12 cellular contexts compared by ENCODE assay signal in the genomic region with DNA sequence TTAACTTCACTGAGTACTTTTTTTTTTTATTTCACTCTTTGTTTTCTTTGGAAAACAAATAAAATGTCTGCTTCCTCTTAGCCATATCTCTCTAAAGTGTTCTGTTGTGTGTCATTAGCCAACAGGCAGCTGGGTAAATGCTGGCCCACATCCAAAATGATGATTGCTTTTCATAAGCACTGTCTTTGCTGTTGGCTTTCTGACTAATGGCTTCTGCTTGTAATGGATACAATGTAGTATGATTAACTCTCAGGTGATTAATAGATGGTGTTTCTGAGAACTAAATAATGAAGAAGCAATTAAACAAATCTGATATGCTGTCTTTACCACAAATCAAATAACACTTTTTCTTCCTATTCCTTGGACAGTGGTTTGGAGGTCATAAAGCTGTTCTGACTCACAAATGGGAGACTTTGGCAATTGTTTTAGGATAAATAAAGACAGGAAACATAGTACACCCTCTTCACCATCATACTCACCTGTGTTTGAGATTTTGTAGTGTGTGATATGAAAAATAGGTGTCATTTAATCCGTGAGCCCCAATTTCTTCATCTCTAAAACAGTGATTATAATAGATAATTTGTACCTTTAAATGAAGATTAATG.
DNase-seq lines count a peak whose midpoint lies in the region; ATAC-seq, FAIRE-seq and TF ChIP-seq lines count a peak whose summit lies in the region.
"Had no signal": no experiment of that assay in that cellular context is flagged by ENCODE, and none has a peak within 500 bp of the region (broad histone marks: within the 10 kb centered on the region; RNA-seq: fewer than 3 reads in every experiment).

No MANE protein-coding gene starts in this region.

- dilution Hi-C loops in endothelial cell of umbilical vein (cut with MboI; ENCODE audit: extremely low pct_ligation_motif_present, low sequenced_read_pairs): no loop called here

- H3K4me3 ChIP-seq in endothelial cell of umbilical vein (replicated peaks in 1 of 3; ENCODE audit: insufficient read depth in 1 of 3, low read depth in 1 of 3, low read length in 3 of 3): no peak overlapping the region
- H3K4me3 ChIP-seq in uterus: no peak overlapping the region
- H3K4me3 ChIP-seq: esophagus squamous epithelium had no signal

- no peaks in the 10 kb centered on the region for H4K20me1 ChIP-seq in endothelial cell of umbilical vein (replicated peaks; ENCODE audit: control insufficient read depth, extremely low read depth, insufficient read depth, low read length)

- BruUV-seq in endothelial cell of umbilical vein (replicated peaks; lab: Mats Ljungman, UMichigan): no TSS peak

- TF ChIP-seq CTCF in endothelial cell of umbilical vein (IDR thresholded peaks at IDR 0.05; ENCODE audit: extremely low read depth in 1 of 2, insufficient read depth in 1 of 2, low read depth in 1 of 2, low read length in 2 of 2): no peak
- no peak for TF ChIP-seq CTCF in uterus (IDR thresholded peaks at IDR 0.05)

- H3K27me3 ChIP-seq in endothelial cell of umbilical vein (ENCODE audit: control insufficient read depth in 2 of 2, insufficient read depth in 2 of 2, low read length in 2 of 2) (no peaks in the 10 kb centered on the region), uterus (no peaks in the 10 kb centered on the region)
- H3K27me3 ChIP-seq: esophagus squamous epithelium, neutrophil had no signal

- TF ChIP-seq POLR2A in endothelial cell of umbilical vein (IDR thresholded peaks at IDR 0.05; ENCODE audit: low read depth, low read length) (no peak), uterus (IDR thresholded peaks at IDR 0.05) (no peak)

- no peak for ATAC-seq in HG02588 (IDR thresholded peaks at IDR 0.05; ENCODE audit: unreplicated experiment)

- H3K27ac ChIP-seq in endothelial cell of umbilical vein (ENCODE audit: insufficient read depth, low read depth, low read length): no peak overlapping the region
- H3K27ac ChIP-seq in uterus: no peak overlapping the region
- H3K27ac ChIP-seq: 22Rv1, esophagus squamous epithelium, neutrophil had no signal

- H3K9me1 ChIP-seq in endothelial cell of umbilical vein (replicated peaks; ENCODE audit: control insufficient read depth, extremely low read depth, insufficient read depth, low read length): no peaks in the 10 kb centered on the region

- intact Hi-C loops in endothelial cell of umbilical vein (cut with micrococcal nuclease): no loop called here
- intact Hi-C loops in uterus (cut with DNase I; ENCODE audit: low total_unique reads): no loop called here

- H3K4me2 ChIP-seq in endothelial cell of umbilical vein (ENCODE audit: insufficient read depth, low read length): no peak overlapping the region

- H3K9ac ChIP-seq in endothelial cell of umbilical vein (replicated peaks; ENCODE audit: extremely low read depth, insufficient read depth, low read length): no peak overlapping the region

- H3K36me3 ChIP-seq in endothelial cell of umbilical vein (ENCODE audit: control insufficient read depth in 2 of 2, extremely low read depth in 1 of 2, insufficient read depth in 2 of 2, low read length in 2 of 2): no peaks in the 10 kb centered on the region
- H3K36me3 ChIP-seq in uterus: no peaks in the 10 kb centered on the region
- H3K36me3 ChIP-seq: esophagus squamous epithelium, neutrophil had no signal

- no peaks in the 10 kb centered on the region for H3K79me2 ChIP-seq in endothelial cell of umbilical vein (ENCODE audit: control insufficient read depth, insufficient read depth, low read length)

- no peak overlapping the region for H2AFZ ChIP-seq in endothelial cell of umbilical vein (ENCODE audit: low read depth, low read length)

- CTCF ChIA-PET in endothelial cell of umbilical vein (lab: Charles Lee): no interaction called here

- FAIRE-seq in endothelial cell of umbilical vein (lab: Jason Lieb, UNC): peak; percentile 38

- peaks cover 2% of the 10 kb centered on the region for H3K9me3 ChIP-seq in endothelial cell of umbilical vein (replicated peaks; ENCODE audit: control insufficient read depth, insufficient read depth, low read length)
- no peaks in the 10 kb centered on the region for H3K9me3 ChIP-seq in uterus
- H3K9me3 ChIP-seq: esophagus squamous epithelium, neutrophil had no signal

- H3K4me1 ChIP-seq in endothelial cell of umbilical vein (ENCODE audit: control insufficient read depth, extremely low read depth, insufficient read depth, low read length): no peaks in the 10 kb centered on the region
- H3K4me1 ChIP-seq in uterus: no peaks in the 10 kb centered on the region
- H3K4me1 ChIP-seq: esophagus squamous epithelium had no signal

- POLR2A ChIA-PET in endothelial cell of umbilical vein (lab: Charles Lee): no interaction called here

- peak; percentile 2 for DNase-seq in DMS 273 (lab: John Stamatoyannopoulos, UW; ENCODE audit: unreplicated experiment)
- DNase-seq in DMS 273 treated with DMSO at 0.1 percent for 48 hours (lab: John Stamatoyannopoulos, UW): no peak
- peak; percentile 71 for DNase-seq in NCI-H510A (lab: John Stamatoyannopoulos, UW)
- no peak for DNase-seq in endothelial cell of umbilical vein (ENCODE audit: low read depth, low spot score)
- DNase-seq in smooth muscle cell of the brain vasculature (ENCODE audit: low read depth, low spot score): peak; percentile 56
- no peak for DNase-seq in uterus
- no peak for DNase-seq in stimulated activated CD4-positive, alpha-beta T cell treated with anti-CD3 and anti-CD28 coated beads, Interleukin-15, amount 100 ng/mL, for 24 hours
- DNase-seq: activated T-cell treated with anti-CD3 and anti-CD28 coated beads, Interleukin-2, amount 50 U/mL, for 24 hours; esophagus squamous epithelium had no signal

TF ChIP-seq in endothelial cell of umbilical vein, 7 proteins besides CTCF, POLR2A, EP300 and RAD21:
- TF ChIP-seq FOS (IDR thresholded peaks at IDR 0.05; ENCODE audit: borderline replicate concordance, insufficient read depth, low read length) (no peak), MYC (IDR thresholded peaks at IDR 0.05; ENCODE audit: low read depth, low read length) (no peak), JUN (IDR thresholded peaks at IDR 0.05; ENCODE audit: borderline replicate concordance, insufficient read depth, insufficient read length, low read depth) (no peak), MAX (IDR thresholded peaks at IDR 0.05; ENCODE audit: insufficient read depth, insufficient read length) (no peak), EZH2 (IDR thresholded peaks at IDR 0.05; ENCODE audit: borderline replicate concordance, low read depth, low read length, severe bottlenecking) (no peak), GATA2 (IDR thresholded peaks at IDR 0.05; ENCODE audit: insufficient read depth, insufficient read length, low read depth, low read length) (no peak), POLR2AphosphoS5 (IDR thresholded peaks at IDR 0.05; ENCODE audit: insufficient read depth, low read depth, low read length) (no peak)

Comparison
In these comparisons a context has a peak if more than half of its experiments do, and no peak if none do; other contexts are left out.
1. DNase-seq: peak in DMS 273 (single experiment), NCI-H510A (single experiment) and smooth muscle cell of the brain vasculature (single experiment); none in DMS 273 treated with DMSO at 0.1 percent for 48 hours (single experiment), endothelial cell of umbilical vein (single experiment), uterus (0 of 2) and stimulated activated CD4-positive, alpha-beta T cell treated with anti-CD3 and anti-CD28 coated beads, Interleukin-15, amount 100 ng/mL, for 24 hours (single experiment).